In genomic region chr17:57940217-57940616, GRCh38 we compare ENCODE assay signal across 9 cellular contexts.
DNase-seq lines count a peak whose midpoint lies in the region; ATAC-seq lines count a peak whose summit lies in the region.
"Had no signal": no experiment of that assay in that cellular context is flagged by ENCODE, and none has a peak within 500 bp of the region (broad histone marks: within the 10 kb centered on the region; RNA-seq: fewer than 3 reads in every experiment).

No MANE protein-coding gene starts in this region.

- no peak overlapping the region for H3K27ac Mint-ChIP-seq in stimulated activated naive B cell treated with anti-CD40 and anti-IgM and Interleukin-4, amounts not matched to agents 10 μg/mL and 1 μg/mL and 100 μg/mL, for 72 hours

- DNase-seq in NCI-H2081 (lab: John Stamatoyannopoulos, UW) (peak; percentile 41 to 67), NCI-H2081 treated with DMSO at 0.1 percent for 48 hours (lab: John Stamatoyannopoulos, UW) (no peak), NCI-H774 (lab: John Stamatoyannopoulos, UW) (peak; percentile 71), germinal center (ENCODE audit: low spot score) (peak; percentile 35), amniotic stem cell (lab: John Stamatoyannopoulos, UW) (no peak)
- DNase-seq in stimulated activated naive B cell treated with anti-CD40 and anti-IgM and Interleukin-4, amounts not matched to agents 10 μg/mL and 1 μg/mL and 100 μg/mL, for 72 hours = no peak
- no peak for DNase-seq in stimulated activated CD4-positive, alpha-beta T cell treated with anti-CD3 and anti-CD28 coated beads, Interleukin-2, amount 100 ng/mL, for 24 hours
- no peak for DNase-seq in activated naive CD4-positive, alpha-beta T cell treated with Interleukin-2 at 50 U/mL for 16 hours
- DNase-seq: foreskin fibroblast had no signal

- H3K36me3 Mint-ChIP-seq in stimulated activated naive B cell treated with anti-CD40 and anti-IgM and Interleukin-4, amounts not matched to agents 10 μg/mL and 1 μg/mL and 100 μg/mL, for 72 hours = no peaks in the 10 kb centered on the region

- H3K4me3 Mint-ChIP-seq in stimulated activated naive B cell treated with anti-CD40 and anti-IgM and Interleukin-4, amounts not matched to agents 10 μg/mL and 1 μg/mL and 100 μg/mL, for 72 hours = peak overlapping the region; percentile 42 to 65

- peaks cover 38 to 53% of the 10 kb centered on the region in 2 donors for H3K27me3 Mint-ChIP-seq in stimulated activated naive B cell treated with anti-CD40 and anti-IgM and Interleukin-4, amounts not matched to agents 10 μg/mL and 1 μg/mL and 100 μg/mL, for 72 hours

- no peaks in the 10 kb centered on the region for H3K9me3 Mint-ChIP-seq in stimulated activated naive B cell treated with anti-CD40 and anti-IgM and Interleukin-4, amounts not matched to agents 10 μg/mL and 1 μg/mL and 100 μg/mL, for 72 hours

- no peak for ATAC-seq in stimulated activated naive B cell treated with anti-CD40 and anti-IgM and Interleukin-4, amounts not matched to agents 10 μg/mL and 1 μg/mL and 100 μg/mL, for 72 hours (replicated peaks)

- peaks cover 30 to 48% of the 10 kb centered on the region in 2 donors for H3K4me1 Mint-ChIP-seq in stimulated activated naive B cell treated with anti-CD40 and anti-IgM and Interleukin-4, amounts not matched to agents 10 μg/mL and 1 μg/mL and 100 μg/mL, for 72 hours

Comparison
In these comparisons a context has a peak if more than half of its experiments do, and no peak if none do; other contexts are left out.
1. DNase-seq: peak in NCI-H2081 (2 of 2), NCI-H774 (single experiment) and germinal center (single experiment); none in NCI-H2081 treated with DMSO at 0.1 percent for 48 hours (single experiment), stimulated activated naive B cell treated with anti-CD40 and anti-IgM and Interleukin-4, amounts not matched to agents 10 μg/mL and 1 μg/mL and 100 μg/mL, for 72 hours (single experiment), stimulated activated CD4-positive, alpha-beta T cell treated with anti-CD3 and anti-CD28 coated beads, Interleukin-2, amount 100 ng/mL, for 24 hours (0 of 2), amniotic stem cell (single experiment) and activated naive CD4-positive, alpha-beta T cell treated with Interleukin-2 at 50 U/mL for 16 hours (single experiment).